In genomic region chr4:78659264-78659663, GRCh38 we compare ENCODE assay signal across 12 cellular contexts.
DNase-seq lines count a peak whose midpoint lies in the region; TF ChIP-seq lines count a peak whose summit lies in the region.
"Had no signal": no experiment of that assay in that cellular context is flagged by ENCODE, and none has a peak within 500 bp of the region (broad histone marks: within the 10 kb centered on the region; RNA-seq: fewer than 3 reads in every experiment).

No MANE protein-coding gene starts in this region.

- peak overlapping the region; percentile 66 to 96 (median 85); a peak in 21 of 22 replicates for H3K4me2 ChIP-seq in BLaER1 treated with 17β-estradiol and CSF1 and Interleukin-3, amounts not matched to agents 10 nM and 100 nM
- H3K4me2 ChIP-seq in Loucy (ENCODE audit: low read depth, low read length, poor library complexity, severe bottlenecking): peak overlapping the region; percentile 82

- 0 out of 22 replicates have a peak, but pooled peaks cover 0 to 7% (median 0%) of the 10 kb centered on the region in 11 experiments for H3K9me3 ChIP-seq in BLaER1 treated with 17β-estradiol and CSF1 and Interleukin-3, amounts not matched to agents 10 nM and 100 nM (replicated peaks in 1 of 11)
- no peaks in the 10 kb centered on the region for H3K9me3 ChIP-seq in Loucy (ENCODE audit: insufficient read depth, low read depth, low read length)
- no peaks in the 10 kb centered on the region for H3K9me3 ChIP-seq in suprapubic skin
- H3K9me3 ChIP-seq: prostate gland, tibial artery had no signal

- TF ChIP-seq POLR2A in suprapubic skin (IDR thresholded peaks at IDR 0.05): no peak

- WGBS in suprapubic skin: 71% methylated on average over 1 of the region's 1 CpG

- H2AFZ ChIP-seq in Loucy (ENCODE audit: low read length): no peak overlapping the region

- peak overlapping the region in 9 of 11 experiments; percentile 72 to 87 (median 82); a peak in 12 of 22 replicates for H3K9ac ChIP-seq in BLaER1 treated with 17β-estradiol and CSF1 and Interleukin-3, amounts not matched to agents 10 nM and 100 nM
- H3K9ac ChIP-seq in Loucy (ENCODE audit: low read depth, low read length, poor library complexity, severe bottlenecking): peak overlapping the region; percentile 56

- no peaks in the 10 kb centered on the region for H3K27me3 ChIP-seq in BLaER1 treated with 17β-estradiol and CSF1 and Interleukin-3, amounts not matched to agents 10 nM and 100 nM
- H3K27me3 ChIP-seq in Loucy (ENCODE audit: insufficient read depth, low read length, poor library complexity, severe bottlenecking) (no peaks in the 10 kb centered on the region), suprapubic skin (no peaks in the 10 kb centered on the region)
- H3K27me3 ChIP-seq: tibial artery had no signal

- peak overlapping the region; percentile 87 to 96 (median 93) for H3K27ac ChIP-seq in BLaER1 treated with 17β-estradiol and CSF1 and Interleukin-3, amounts not matched to agents 10 nM and 100 nM
- no peak overlapping the region for H3K27ac ChIP-seq in suprapubic skin
- H3K27ac ChIP-seq: prostate gland, tibial artery had no signal

- no peak overlapping the region for H3K4me3 ChIP-seq in BLaER1 treated with 17β-estradiol and CSF1 and Interleukin-3, amounts not matched to agents 10 nM and 100 nM
- H3K4me3 ChIP-seq in Loucy (ENCODE audit: low read length, poor library complexity, severe bottlenecking): peak overlapping the region; percentile 63
- H3K4me3 ChIP-seq in astrocyte of the spinal cord (ENCODE audit: low read depth, low read length): no peak overlapping the region
- no peak overlapping the region for H3K4me3 ChIP-seq in suprapubic skin
- H3K4me3 ChIP-seq: prostate gland, tibial artery had no signal

- TF ChIP-seq EP300 in suprapubic skin (IDR thresholded peaks at IDR 0.05): no peak

- no peaks in the 10 kb centered on the region for H3K9me2 ChIP-seq in Loucy (replicated peaks; ENCODE audit: low read depth, low read length)

- no peaks in the 10 kb centered on the region for H3K79me2 ChIP-seq in Loucy (ENCODE audit: insufficient read depth, low read length)

- peaks cover 20% of the 10 kb centered on the region for H3F3A ChIP-seq in Loucy (ENCODE audit: low read depth)

- peaks cover 87 to 99% (median 95%) of the 10 kb centered on the region in 10 experiments for H3K4me1 ChIP-seq in BLaER1 treated with 17β-estradiol and CSF1 and Interleukin-3, amounts not matched to agents 10 nM and 100 nM
- peaks cover 65% of the 10 kb centered on the region for H3K4me1 ChIP-seq in Loucy (ENCODE audit: insufficient read depth, low read length, poor library complexity, severe bottlenecking)
- H3K4me1 ChIP-seq in suprapubic skin: peaks cover 47% of the 10 kb centered on the region
- H3K4me1 ChIP-seq: prostate gland had no signal

- TF ChIP-seq CTCF in Loucy (conservative IDR thresholded peaks at IDR 0.05; ENCODE audit: low read length) (no peak), astrocyte of the spinal cord (IDR thresholded peaks at IDR 0.05; ENCODE audit: low read depth, low read length) (no peak), suprapubic skin (IDR thresholded peaks at IDR 0.05) (no peak)

- H3K36me3 ChIP-seq in BLaER1 treated with 17β-estradiol and CSF1 and Interleukin-3, amounts not matched to agents 10 nM and 100 nM: peaks cover 0 to 7% (median 0%) of the 10 kb centered on the region in 11 experiments; a peak in 1 of 22 replicates
- H3K36me3 ChIP-seq in Loucy (ENCODE audit: insufficient read depth, low read length): no peaks in the 10 kb centered on the region
- no peaks in the 10 kb centered on the region for H3K36me3 ChIP-seq in suprapubic skin
- H3K36me3 ChIP-seq: prostate gland, tibial artery had no signal

- no peaks in the 10 kb centered on the region for H4K20me1 ChIP-seq in BLaER1 treated with 17β-estradiol and CSF1 and Interleukin-3, amounts not matched to agents 10 nM and 100 nM
- no peaks in the 10 kb centered on the region for H4K20me1 ChIP-seq in Loucy (ENCODE audit: insufficient read depth, low read length, poor library complexity, severe bottlenecking)

- DNase-seq in astrocyte of the spinal cord (ENCODE audit: low read depth, low spot score) (peak; percentile 40), medulla oblongata (ENCODE audit: extremely low spot score) (peak; percentile 60), iPS-NIHi7 (ENCODE audit: extremely low spot score) (no peak), NCI-H1105 (lab: John Stamatoyannopoulos, UW) (no peak), SW 1271 (lab: John Stamatoyannopoulos, UW) (no peak), suprapubic skin (ENCODE audit: low spot score in 2 of 2) (no peak)
- DNase-seq: DMS153, NCI-H345, tibial artery had no signal

- in situ Hi-C loops in astrocyte of the spinal cord (cut with HindIII; ENCODE audit: low sequenced_read_pairs): no loop called here

Comparison
In these comparisons a context has a peak if more than half of its experiments do, and no peak if none do; other contexts are left out.
1. DNase-seq: peak in astrocyte of the spinal cord (single experiment) and medulla oblongata (single experiment); none in iPS-NIHi7 (single experiment), NCI-H1105 (single experiment), SW 1271 (0 of 2) and suprapubic skin (0 of 2).